19 cellular contexts compared by ENCODE assay signal in genomic region chr14:61338457-61338856, GRCh38. TPM values are rescaled to one million over a fixed set of nuclear protein-coding genes. Genes with fewer than 3 reads are reported as not detected.
DNase-seq lines count a peak whose midpoint lies in the region; ATAC-seq and TF ChIP-seq lines count a peak whose summit lies in the region.
"Had no signal": no experiment of that assay in that cellular context is flagged by ENCODE, and none has a peak within 500 bp of the region (broad histone marks: within the 10 kb centered on the region; RNA-seq: fewer than 3 reads in every experiment).

No MANE protein-coding gene starts in this region.

- H3K4me1 ChIP-seq in CD8-positive, alpha-beta T cell (ENCODE audit: insufficient read depth, low read length): peaks cover 91% of the 10 kb centered on the region
- H3K4me1 ChIP-seq in GM23338 (ENCODE audit: insufficient read depth): no peaks in the 10 kb centered on the region
- H3K4me1 ChIP-seq: psoas muscle had no signal

- H4K20me1 ChIP-seq in GM23338 (replicated peaks; ENCODE audit: insufficient read depth): no peaks in the 10 kb centered on the region

- no peaks in the 10 kb centered on the region for H3K36me3 ChIP-seq in CD8-positive, alpha-beta T cell (ENCODE audit: insufficient read depth, low read length)
- H3K36me3 ChIP-seq in GM23338 (ENCODE audit: insufficient read depth): no peaks in the 10 kb centered on the region
- H3K36me3 ChIP-seq: tibial nerve had no signal

- H3K4me1 Mint-ChIP-seq in CD8-positive, alpha-beta T cell (ENCODE audit: low read depth): peaks cover 89% of the 10 kb centered on the region
- H3K4me1 Mint-ChIP-seq in GM23338: peaks cover 10% of the 10 kb centered on the region
- H3K4me1 Mint-ChIP-seq in activated naive CD8-positive, alpha-beta T cell (ENCODE audit: low read depth): peaks cover 91% of the 10 kb centered on the region
- peaks cover 16% of the 10 kb centered on the region for H3K4me1 Mint-ChIP-seq in mesothelial cell of epicardium
- H3K4me1 Mint-ChIP-seq: neural crest cell had no signal

- H3K4me3 ChIP-seq in CD8-positive, alpha-beta T cell (ENCODE audit: low read depth, low read length): peak overlapping the region; percentile 2
- H3K4me3 ChIP-seq in GM23338: no peak overlapping the region
- H3K4me3 ChIP-seq: psoas muscle, smooth muscle cell, tibial nerve had no signal

- H3K9me3 ChIP-seq in CD8-positive, alpha-beta T cell (ENCODE audit: low read length): no peaks in the 10 kb centered on the region
- H3K9me3 ChIP-seq: psoas muscle, tibial nerve had no signal

- TF ChIP-seq CTCF in CD8-positive, alpha-beta T cell (IDR thresholded peaks at IDR 0.05): no peak
- TF ChIP-seq CTCF in GM23338 (conservative IDR thresholded peaks at IDR 0.05; ENCODE audit: low read depth in 2 of 2) (0 out of 4 replicates have a peak, but pooled peaks of 1 of the 2 experiments have one; percentile 11), mesothelial cell of epicardium (IDR thresholded peaks at IDR 0.05; ENCODE audit: unreplicated experiment) (no peak)

- ATAC-seq in CD8-positive, alpha-beta T cell: no peak
- no peak for ATAC-seq in GM23338
- ATAC-seq in GM18517 (IDR thresholded peaks at IDR 0.05; ENCODE audit: unreplicated experiment): no peak
- ATAC-seq: psoas muscle had no signal

- no peaks in the 10 kb centered on the region for H3K9me3 Mint-ChIP-seq in CD8-positive, alpha-beta T cell
- H3K9me3 Mint-ChIP-seq in GM23338: no peaks in the 10 kb centered on the region
- H3K9me3 Mint-ChIP-seq in activated naive CD8-positive, alpha-beta T cell (ENCODE audit: low read depth): no peaks in the 10 kb centered on the region
- H3K9me3 Mint-ChIP-seq in mesothelial cell of epicardium: no peaks in the 10 kb centered on the region
- H3K9me3 Mint-ChIP-seq: neural crest cell had no signal

- POLR2A ChIA-PET in CD8-positive, alpha-beta T cell (lab: Charles Lee): interaction anchor here (0.6 to 9.7 kb wide), 11 partner anchors 8 to 114 kb away, joined by 3 to 96 read pairs (median 4); partner anchors contain the start of gene PRKCH

- H3F3A ChIP-seq in GM23338 (replicated peaks; ENCODE audit: low read depth): no peaks in the 10 kb centered on the region

- CTCF ChIA-PET in CD8-positive, alpha-beta T cell (lab: Charles Lee): interaction anchor here (1.6 to 4.2 kb wide), 3 partner anchors 15 to 117 kb away, joined by 4 to 16 read pairs (median 4); no protein-coding TSS in a partner anchor

- H3K4me3 Mint-ChIP-seq in CD8-positive, alpha-beta T cell: peak overlapping the region; percentile 63
- H3K4me3 Mint-ChIP-seq in GM23338 (no peak overlapping the region), mesothelial cell of epicardium (no peak overlapping the region)
- peak overlapping the region; percentile 55 for H3K4me3 Mint-ChIP-seq in activated naive CD8-positive, alpha-beta T cell
- H3K4me3 Mint-ChIP-seq: neural crest cell had no signal

- no peaks in the 10 kb centered on the region for H3K79me2 ChIP-seq in GM23338 (replicated peaks; ENCODE audit: insufficient read depth)

- no peak overlapping the region for H3K4me2 ChIP-seq in GM23338
- H3K4me2 ChIP-seq: KMS-11, smooth muscle cell had no signal

- H3K9me2 ChIP-seq in GM23338 (ENCODE audit: insufficient read depth): 0 out of 2 replicates have a peak, but pooled peaks cover 4% of the 10 kb centered on the region

- no peaks in the 10 kb centered on the region for H3K27me3 ChIP-seq in CD8-positive, alpha-beta T cell (ENCODE audit: insufficient read depth, low read length)
- H3K27me3 ChIP-seq in GM23338 (ENCODE audit: insufficient read depth): no peaks in the 10 kb centered on the region
- H3K27me3 ChIP-seq: tibial nerve had no signal

- peak overlapping the region; percentile 90 for H3K27ac ChIP-seq in CD8-positive, alpha-beta T cell (ENCODE audit: low read depth, low read length)
- H3K27ac ChIP-seq in GM23338 (ENCODE audit: low read depth): no peak overlapping the region
- H3K27ac ChIP-seq: KMS-11, psoas muscle, tibial nerve had no signal

- no peak for DNase-seq in CD8-positive, alpha-beta T cell
- DNase-seq in GM23338 (ENCODE audit: low spot score) (peak; percentile 14), mesothelial cell of epicardium (ENCODE audit: low spot score in 2 of 2, unreplicated experiment in 2 of 2) (no peak), superior temporal gyrus (ENCODE audit: extremely low spot score) (no peak)
- DNase-seq in activated effector memory CD4-positive, alpha-beta T cell treated with Interleukin-2 at 50 U/mL for 16 hours: no peak
- DNase-seq in activated CD4-positive, CD25-positive, alpha-beta regulatory T cell (lab: John Stamatoyannopoulos, UW): no peak
- DNase-seq: amniotic stem cell, DMS153, islet precursor cell, mesenchymal stem cell, NCI-H1105, NCI-H82, psoas muscle had no signal

- peak overlapping the region; percentile 98 for H3K27ac Mint-ChIP-seq in CD8-positive, alpha-beta T cell
- H3K27ac Mint-ChIP-seq in GM23338 (no peak overlapping the region), mesothelial cell of epicardium (peak overlapping the region; percentile 78)
- peak overlapping the region; percentile 95 for H3K27ac Mint-ChIP-seq in activated naive CD8-positive, alpha-beta T cell

- no peaks in the 10 kb centered on the region for H3K27me3 Mint-ChIP-seq in CD8-positive, alpha-beta T cell (ENCODE audit: low read depth)
- H3K27me3 Mint-ChIP-seq in GM23338 (ENCODE audit: insufficient read depth, low read depth, poor library complexity): no peaks in the 10 kb centered on the region
- no peaks in the 10 kb centered on the region for H3K27me3 Mint-ChIP-seq in activated naive CD8-positive, alpha-beta T cell
- H3K27me3 Mint-ChIP-seq in mesothelial cell of epicardium (ENCODE audit: low read depth): peaks cover 12% of the 10 kb centered on the region

- intact Hi-C loops in CD8-positive, alpha-beta T cell (cut with DNase I, micrococcal nuclease): no loop called here

- no peak overlapping the region for H2AFZ ChIP-seq in GM23338

- peaks cover 40% of the 10 kb centered on the region for H3K36me3 Mint-ChIP-seq in CD8-positive, alpha-beta T cell
- H3K36me3 Mint-ChIP-seq in GM23338 (ENCODE audit: low read depth): no peaks in the 10 kb centered on the region
- peaks cover 8% of the 10 kb centered on the region for H3K36me3 Mint-ChIP-seq in activated naive CD8-positive, alpha-beta T cell
- no peaks in the 10 kb centered on the region for H3K36me3 Mint-ChIP-seq in mesothelial cell of epicardium

TF ChIP-seq in GM23338, 12 proteins besides CTCF, POLR2A, EP300 and RAD21 (continues in another document):
- TF ChIP-seq, protein P1, sequence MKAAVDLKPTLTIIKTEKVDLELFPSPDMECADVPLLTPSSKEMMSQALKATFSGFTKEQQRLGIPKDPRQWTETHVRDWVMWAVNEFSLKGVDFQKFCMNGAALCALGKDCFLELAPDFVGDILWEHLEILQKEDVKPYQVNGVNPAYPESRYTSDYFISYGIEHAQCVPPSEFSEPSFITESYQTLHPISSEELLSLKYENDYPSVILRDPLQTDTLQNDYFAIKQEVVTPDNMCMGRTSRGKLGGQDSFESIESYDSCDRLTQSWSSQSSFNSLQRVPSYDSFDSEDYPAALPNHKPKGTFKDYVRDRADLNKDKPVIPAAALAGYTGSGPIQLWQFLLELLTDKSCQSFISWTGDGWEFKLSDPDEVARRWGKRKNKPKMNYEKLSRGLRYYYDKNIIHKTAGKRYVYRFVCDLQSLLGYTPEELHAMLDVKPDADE (IDR thresholded peaks at IDR 0.05): no peak
- TF ChIP-seq NANOG (IDR thresholded peaks at IDR 0.05; ENCODE audit: borderline replicate concordance): no peak
- TF ChIP-seq ZNF331 (CRISPR knock-in tag; IDR thresholded peaks at IDR 0.05; ENCODE audit: low read depth): no peak
- no peak for TF ChIP-seq CREB1 (CRISPR knock-in tag; IDR thresholded peaks at IDR 0.05; ENCODE audit: low read depth)
- TF ChIP-seq EZH2 (IDR thresholded peaks at IDR 0.05; ENCODE audit: low read depth, unreplicated experiment): no peak
- TF ChIP-seq EZH2phosphoT487 (IDR thresholded peaks at IDR 0.05; ENCODE audit: unreplicated experiment): no peak

RNA-seq across cellular contexts. Expression of gene PRKCH, which starts 17.1 kb away (rescaled TPM):
- 100 to 1,000 TPM; 429 to 433 TPM for total RNA-seq in CD8-positive, alpha-beta T cell
- total RNA-seq in GM23338 (2014; rRNA removed; shearing (Covaris generic)): 10.0 and 10.1 TPM in 2 replicates
- polyA plus RNA-seq in GM23338 (2016; fragmentation: Nextera tagmentation; extraction: Ambion mirVana): 5.3 and 5.4 TPM in 2 replicates
- 8.4 to 9.2 TPM (median 9.0 TPM) in 3 replicates for total RNA-seq in mesothelial cell of epicardium

RNA-seq across cellular contexts. Expression of gene TMEM30B, which starts 57.3 kb away (rescaled TPM):
- 10 to 100 TPM; 11.5 to 12.1 TPM for total RNA-seq in CD8-positive, alpha-beta T cell
- total RNA-seq in GM23338 (2014; rRNA removed; shearing (Covaris generic)): 12.8 and 22.9 TPM in 2 replicates
- 7.2 and 7.4 TPM in 2 replicates for polyA plus RNA-seq in GM23338 (2016; fragmentation: Nextera tagmentation; extraction: Ambion mirVana)
- 10.1 to 11.2 TPM (median 10.6 TPM) in 3 replicates for total RNA-seq in mesothelial cell of epicardium

Comparison
In these comparisons a context has a peak if more than half of its experiments do, and no peak if none do; other contexts are left out.
1. H3K4me3 Mint-ChIP-seq: peak in CD8-positive, alpha-beta T cell (single experiment) and activated naive CD8-positive, alpha-beta T cell (single experiment); none in GM23338 (single experiment) and mesothelial cell of epicardium (single experiment).
2. RNA of gene PRKCH, which starts 17.1 kb away (total RNA-seq): 429 to 433 TPM in CD8-positive, alpha-beta T cell; 10.0 to 10.1 TPM in GM23338 and 8.4 to 9.2 TPM in mesothelial cell of epicardium; every median in the first group is over 10 times any median in the second.